ENCODE assay signal across 21 cellular contexts in the genomic region with DNA sequence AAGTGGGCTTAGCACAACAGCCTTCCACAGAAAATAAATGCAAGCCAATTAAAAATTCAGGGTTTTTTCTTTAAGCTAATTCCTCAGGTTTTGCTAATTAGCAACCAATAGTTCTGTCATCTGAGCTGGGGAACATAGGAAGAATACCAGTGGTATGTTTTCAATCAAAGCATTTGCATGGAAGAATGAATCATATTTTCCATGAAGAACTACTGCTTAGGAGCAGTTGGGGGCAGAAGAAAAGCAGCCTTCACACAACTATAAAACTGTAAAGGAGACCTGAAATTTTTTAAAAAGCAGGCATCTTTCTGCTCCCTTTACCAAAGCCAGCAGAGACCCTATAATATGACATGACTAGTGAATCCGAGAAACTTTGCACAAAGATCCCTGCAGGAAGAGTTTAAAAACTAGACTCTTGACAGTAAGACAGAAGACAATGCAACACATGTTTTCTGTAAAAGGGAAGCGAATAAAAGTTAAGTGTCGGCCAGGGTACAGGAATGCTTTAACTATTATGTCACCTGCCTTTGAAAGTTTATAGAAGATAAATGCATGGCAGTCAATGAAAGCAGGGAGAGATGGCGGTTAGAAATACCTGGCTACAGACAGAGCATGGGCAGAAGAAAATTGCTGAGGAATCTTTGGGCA.
DNase-seq lines count a peak whose midpoint lies in the region; ATAC-seq and TF ChIP-seq lines count a peak whose summit lies in the region.
"Had no signal": no experiment of that assay in that cellular context is flagged by ENCODE, and none has a peak within 500 bp of the region (broad histone marks: within the 10 kb centered on the region; RNA-seq: fewer than 3 reads in every experiment).

No MANE protein-coding gene starts in this region.

- intact Hi-C loops in cardiac septum (cut with DNase I) = no loop called here

- peaks cover 63% of the 10 kb centered on the region for H3K4me1 Mint-ChIP-seq in brain
- H3K4me1 Mint-ChIP-seq: activated B cell treated with CpG ODN at 0.5 μM for 24 hours; B cell; central memory CD8-positive, alpha-beta T cell had no signal

- peak overlapping the region; percentile 23 to 79 (median 56) for H3K27ac Mint-ChIP-seq in brain
- H3K27ac Mint-ChIP-seq: activated B cell treated with CpG ODN at 0.5 μM for 24 hours; activated naive CD8-positive, alpha-beta T cell; activated T-cell treated with anti-CD3 and anti-CD28 coated beads, Interleukin-2, amount 50 U/mL, for 72 hours; B cell; stimulated activated naive CD8-positive, alpha-beta T cell treated with anti-CD3 and anti-CD28 coated beads, Interleukin-15, Interleukin-2, amounts not matched to agents 100 ng/mL and 50 ng/mL, for 24 hours had no signal

- peak overlapping the region; percentile 20 to 78 (median 48) for H3K4me3 Mint-ChIP-seq in brain
- H3K4me3 Mint-ChIP-seq: activated B cell treated with CpG ODN at 0.5 μM for 24 hours; activated naive CD8-positive, alpha-beta T cell; activated T-cell treated with anti-CD3 and anti-CD28 coated beads, Interleukin-2, amount 50 U/mL, for 72 hours; B cell; central memory CD8-positive, alpha-beta T cell; stimulated activated naive CD8-positive, alpha-beta T cell treated with anti-CD3 and anti-CD28 coated beads, Interleukin-15, Interleukin-2, amounts not matched to agents 100 ng/mL and 50 ng/mL, for 24 hours had no signal

- no peak for ATAC-seq in GM21528 (IDR thresholded peaks at IDR 0.05; ENCODE audit: low FRiP score, unreplicated experiment)
- ATAC-seq: activated T-cell treated with anti-CD3 and anti-CD28 coated beads, Interleukin-2, amount 50 U/mL, for 72 hours; GM12878 had no signal

- H3K9me3 Mint-ChIP-seq in brain = no peaks in the 10 kb centered on the region
- H3K9me3 Mint-ChIP-seq: activated B cell treated with CpG ODN at 0.5 μM for 24 hours; activated T-cell treated with anti-CD3 and anti-CD28 coated beads, Interleukin-2, amount 50 U/mL, for 72 hours; stimulated activated naive CD8-positive, alpha-beta T cell treated with anti-CD3 and anti-CD28 coated beads, Interleukin-15, Interleukin-2, amounts not matched to agents 100 ng/mL and 50 ng/mL, for 24 hours had no signal

- H3K36me3 Mint-ChIP-seq in brain = peaks cover 21% of the 10 kb centered on the region
- H3K36me3 Mint-ChIP-seq: activated naive CD8-positive, alpha-beta T cell had no signal

- H3K27me3 Mint-ChIP-seq in brain = no peaks in the 10 kb centered on the region
- H3K27me3 Mint-ChIP-seq: central memory CD8-positive, alpha-beta T cell had no signal

- TF ChIP-seq CTCF in brain (conservative IDR thresholded peaks at IDR 0.05) (no peak), foreskin fibroblast (IDR thresholded peaks at IDR 0.05; ENCODE audit: low read depth, low read length) (no peak)

- DNase-seq in GM04504 (ENCODE audit: low read depth) (peak; percentile 48), foreskin fibroblast (peak; percentile 40 to 72), stromal cell of bone marrow (ENCODE audit: low read depth) (peak; percentile 52), cardiac septum (ENCODE audit: low spot score) (no peak), NCI-H524 treated with DMSO at 0.1 percent for 48 hours (lab: John Stamatoyannopoulos, UW) (no peak)
- DNase-seq in activated CD4-positive, alpha-beta T cell treated with anti-CD3 and anti-CD28 coated beads, Interleukin-2, amount 50 U/mL, for 1 hour = no peak
- DNase-seq: activated B cell treated with CpG ODN at 0.5 μM for 24 hours; activated CD8-positive, alpha-beta memory T cell treated with anti-CD3 and anti-CD28 coated beads for 24 hours; activated T-cell treated with anti-CD3 and anti-CD28 coated beads, Interleukin-2, amount 50 U/mL, for 72 hours; left ventricle myocardium inferior; NCI-H1436 treated with DMSO at 0.1 percent for 48 hours; PC-9; stimulated activated CD4-positive, alpha-beta T cell treated with anti-CD3 and anti-CD28 coated beads, Interleukin-2, amount 100 ng/mL, for 24 hours had no signal

- peak overlapping the region in 1 of 2 donors; percentile 4 for H3K4me3 ChIP-seq in foreskin fibroblast (ENCODE audit: low read depth in 1 of 2, low read length in 2 of 2)
- H3K4me3 ChIP-seq: GM12878, left ventricle myocardium inferior, PC-9, SJSA1 had no signal

Comparison
In these comparisons a context has a peak if more than half of its experiments do, and no peak if none do; other contexts are left out.
1. DNase-seq: peak in GM04504 (single experiment), foreskin fibroblast (2 of 2) and stromal cell of bone marrow (single experiment); none in cardiac septum (single experiment), activated CD4-positive, alpha-beta T cell treated with anti-CD3 and anti-CD28 coated beads, Interleukin-2, amount 50 U/mL, for 1 hour (single experiment) and NCI-H524 treated with DMSO at 0.1 percent for 48 hours (single experiment).